27 cellular contexts compared by ENCODE assay signal in genomic region chr1:3206696-3207095, GRCh38.
DNase-seq lines count a peak whose midpoint lies in the region; ATAC-seq and TF ChIP-seq lines count a peak whose summit lies in the region.
"Had no signal": no experiment of that assay in that cellular context is flagged by ENCODE, and none has a peak within 500 bp of the region (broad histone marks: within the 10 kb centered on the region; RNA-seq: fewer than 3 reads in every experiment).

No MANE protein-coding gene starts in this region.

- H4K20me1 ChIP-seq in BLaER1 treated with 17β-estradiol and CSF1 and Interleukin-3, amounts not matched to agents 10 nM and 100 nM, result peaks cover 0 to 11% (median 0%) of the 10 kb centered on the region in 11 experiments; a peak in 2 of 22 replicates
- H4K20me1 ChIP-seq in neural progenitor cell (ENCODE audit: low read depth), result no peaks in the 10 kb centered on the region

- no peak overlapping the region for H2AFZ ChIP-seq in neural progenitor cell (replicated peaks)
- H2AFZ ChIP-seq: PC-9 had no signal

- H3K4me3 Mint-ChIP-seq in neural progenitor cell, result peak overlapping the region; percentile 58
- H3K4me3 Mint-ChIP-seq: CD8-positive, alpha-beta T cell had no signal

- WGBS in body of pancreas, 2 donors, result 51 to 64% methylated on average over 12 to 13 of the region's 13 CpGs
- WGBS in prostate gland, result 85% methylated on average over 12 of the region's 13 CpGs

- H3F3A ChIP-seq in neural progenitor cell (ENCODE audit: low read depth), result peaks cover 34% of the 10 kb centered on the region

- H3K4me1 Mint-ChIP-seq in neural progenitor cell, result peaks cover 50% of the 10 kb centered on the region

- TF ChIP-seq CTCF in body of pancreas (IDR thresholded peaks at IDR 0.05) (no peak), neural progenitor cell (IDR thresholded peaks at IDR 0.05) (no peak), thoracic aorta (IDR thresholded peaks at IDR 0.05) (no peak), prostate gland (IDR thresholded peaks at IDR 0.05) (no peak)

- H3K27ac ChIP-seq in BLaER1 treated with 17β-estradiol and CSF1 and Interleukin-3, amounts not matched to agents 10 nM and 100 nM, result no peak overlapping the region; a peak in 1 of 22 replicates
- H3K27ac ChIP-seq in body of pancreas (peak overlapping the region; percentile 56 to 67 (median 63)), neural progenitor cell (no peak overlapping the region), thoracic aorta (peak overlapping the region; percentile 70 to 100), prostate gland (no peak overlapping the region)
- H3K27ac ChIP-seq: A549, C4-2B, PC-9 had no signal

- no peak overlapping the region for H3K27ac Mint-ChIP-seq in neural progenitor cell
- H3K27ac Mint-ChIP-seq: CD8-positive, alpha-beta T cell had no signal

- no peak overlapping the region for H3K4me3 ChIP-seq in BLaER1 treated with 17β-estradiol and CSF1 and Interleukin-3, amounts not matched to agents 10 nM and 100 nM
- H3K4me3 ChIP-seq in body of pancreas (no peak overlapping the region), neural progenitor cell (no peak overlapping the region), thoracic aorta (peak overlapping the region; percentile 34), prostate gland (no peak overlapping the region)
- H3K4me3 ChIP-seq: A549, GM12878, MG63, PC-9 had no signal

- H3K4me2 ChIP-seq in BLaER1 treated with 17β-estradiol and CSF1 and Interleukin-3, amounts not matched to agents 10 nM and 100 nM, result peak overlapping the region; percentile 27 to 88 (median 67); a peak in 18 of 22 replicates
- no peak overlapping the region for H3K4me2 ChIP-seq in neural progenitor cell
- H3K4me2 ChIP-seq: A549, PC-9 had no signal

- no peaks in the 10 kb centered on the region for H3K79me2 ChIP-seq in neural progenitor cell (ENCODE audit: low read depth)

- H3K4me1 ChIP-seq in BLaER1 treated with 17β-estradiol and CSF1 and Interleukin-3, amounts not matched to agents 10 nM and 100 nM, result peaks cover 7 to 70% (median 55%) of the 10 kb centered on the region in 10 experiments; a peak in 18 of 20 replicates
- H3K4me1 ChIP-seq in body of pancreas (peaks cover 39% of the 10 kb centered on the region), neural progenitor cell (peaks cover 34% of the 10 kb centered on the region), thoracic aorta (ENCODE audit: control insufficient read depth in 1 of 2, low read depth in 2 of 2) (peaks cover 28 to 73% of the 10 kb centered on the region in 2 donors), prostate gland (replicated peaks) (no peaks in the 10 kb centered on the region)
- H3K4me1 ChIP-seq: A549, Caco-2 had no signal

- intact Hi-C loops in body of pancreas (cut with DNase I) (no loop called here), prostate gland (cut with DNase I) (no loop called here)

- ATAC-seq in body of pancreas, result peak; percentile 49
- ATAC-seq in thoracic aorta (ENCODE audit: insufficient number of reproducible peaks, low FRiP score, low read depth), result no peak
- ATAC-seq in HG02642 (IDR thresholded peaks at IDR 0.05; ENCODE audit: poor library complexity, unreplicated experiment), result no peak
- ATAC-seq: A549; CD8-positive, alpha-beta T cell; GM12878 had no signal

- no peaks in the 10 kb centered on the region for H3K9me3 Mint-ChIP-seq in neural progenitor cell
- H3K9me3 Mint-ChIP-seq: CD8-positive, alpha-beta T cell had no signal

- peaks cover 8% of the 10 kb centered on the region for H3K27me3 Mint-ChIP-seq in neural progenitor cell (ENCODE audit: insufficient read depth, low read depth)

- DNase-seq in body of pancreas (peak in 2 of 4 donors; percentile 26 to 35), neural progenitor cell (ENCODE audit: low spot score) (no peak), thoracic aorta (ENCODE audit: low spot score) (no peak), prostate gland (ENCODE audit: low spot score) (no peak)
- no peak for DNase-seq in stimulated activated CD4-positive, alpha-beta T cell treated with anti-CD3 and anti-CD28 coated beads, Interleukin-2, amount 100 ng/mL, for 48 hours
- DNase-seq: AML-193; Caco-2; CD8-positive, alpha-beta T cell; DMS 273 treated with DMSO at 0.1 percent for 48 hours; DMS79; EL; HCEC 1CT; IMR-90; KG1; MG63; NCI-H1105 treated with DMSO at 0.1 percent for 48 hours; NCI-H146; NCI-H2029; NCI-H446; NCI-H526; PC-9; SHP77 had no signal

- no peak overlapping the region for H3K9ac ChIP-seq in BLaER1 treated with 17β-estradiol and CSF1 and Interleukin-3, amounts not matched to agents 10 nM and 100 nM
- no peak overlapping the region for H3K9ac ChIP-seq in neural progenitor cell

- TF ChIP-seq POLR2A in body of pancreas (IDR thresholded peaks at IDR 0.05) (no peak), prostate gland (IDR thresholded peaks at IDR 0.05) (no peak)

- H3K36me3 Mint-ChIP-seq in neural progenitor cell, result peaks cover 2% of the 10 kb centered on the region
- H3K36me3 Mint-ChIP-seq: CD8-positive, alpha-beta T cell had no signal

- no peaks in the 10 kb centered on the region for H3K9me3 ChIP-seq in BLaER1 treated with 17β-estradiol and CSF1 and Interleukin-3, amounts not matched to agents 10 nM and 100 nM (replicated peaks in 1 of 11)
- no peaks in the 10 kb centered on the region for H3K9me3 ChIP-seq in body of pancreas
- H3K9me3 ChIP-seq in neural progenitor cell (ENCODE audit: low read depth), result no peaks in the 10 kb centered on the region
- H3K9me3 ChIP-seq in thoracic aorta, result no peaks in the 10 kb centered on the region
- H3K9me3 ChIP-seq in prostate gland, result no peaks in the 10 kb centered on the region
- H3K9me3 ChIP-seq: A549, Caco-2, MG63 had no signal

- H3K36me3 ChIP-seq in BLaER1 treated with 17β-estradiol and CSF1 and Interleukin-3, amounts not matched to agents 10 nM and 100 nM, result no peaks in the 10 kb centered on the region
- H3K36me3 ChIP-seq in body of pancreas (replicated peaks in 1 of 2; ENCODE audit: insufficient read depth in 1 of 2, low read depth in 2 of 2) (no peaks in the 10 kb centered on the region), neural progenitor cell (no peaks in the 10 kb centered on the region), thoracic aorta (no peaks in the 10 kb centered on the region), prostate gland (no peaks in the 10 kb centered on the region)
- H3K36me3 ChIP-seq: MG63 had no signal

- H3K27me3 ChIP-seq in BLaER1 treated with 17β-estradiol and CSF1 and Interleukin-3, amounts not matched to agents 10 nM and 100 nM, result peaks cover 13 to 41% (median 30%) of the 10 kb centered on the region in 11 experiments
- H3K27me3 ChIP-seq in body of pancreas (no peaks in the 10 kb centered on the region), neural progenitor cell (no peaks in the 10 kb centered on the region), thoracic aorta (replicated peaks; ENCODE audit: insufficient read depth) (no peaks in the 10 kb centered on the region), prostate gland (replicated peaks; ENCODE audit: insufficient read depth) (no peaks in the 10 kb centered on the region)
- H3K27me3 ChIP-seq: MG63 had no signal

Comparison
In these comparisons a context has a peak if more than half of its experiments do, and no peak if none do; other contexts are left out.
1. H3K27ac ChIP-seq: peak in body of pancreas (4 of 4) and thoracic aorta (2 of 2); none in BLaER1 treated with 17β-estradiol and CSF1 and Interleukin-3, amounts not matched to agents 10 nM and 100 nM (0 of 11), neural progenitor cell (single experiment) and prostate gland (0 of 2).